22 cellular contexts compared by ENCODE assay signal in the genomic region with DNA sequence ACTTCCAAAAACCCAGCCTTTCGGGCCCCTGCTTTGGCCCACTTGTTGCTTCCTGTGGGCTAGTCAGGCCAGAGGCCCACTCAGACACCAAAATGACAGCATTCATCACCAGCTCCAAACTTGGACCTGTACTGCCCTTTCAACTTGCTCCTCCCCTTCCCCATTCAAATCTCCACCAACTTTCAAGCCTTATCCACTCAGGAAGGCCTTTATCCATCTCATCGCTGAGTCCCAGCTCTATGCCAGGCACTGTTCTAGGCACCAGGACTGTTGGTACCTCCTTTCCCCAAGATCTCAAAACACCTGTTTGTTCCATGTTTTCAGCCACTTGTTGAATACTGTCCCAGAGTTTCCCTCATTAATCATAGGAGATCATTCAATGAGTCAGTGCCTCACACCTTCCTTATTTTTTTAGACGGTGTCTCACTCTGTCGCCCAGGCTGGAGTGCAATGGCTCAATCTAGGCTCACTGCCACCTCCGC.
"Had no signal": no experiment of that assay in that cellular context is flagged by ENCODE, and none has a peak within 500 bp of the region (broad histone marks: within the 10 kb centered on the region; RNA-seq: fewer than 3 reads in every experiment).

No MANE protein-coding gene starts in this region.

- H3K4me1 Mint-ChIP-seq: mesothelial cell of epicardium, naive B cell had no signal

- H3K27me3 ChIP-seq: colonic mucosa, esophagus muscularis mucosa, foreskin keratinocyte, left lung had no signal

- H3K36me3 Mint-ChIP-seq: mesothelial cell of epicardium, naive B cell had no signal

- H3K4me3 ChIP-seq: colonic mucosa, esophagus muscularis mucosa, gastroesophageal sphincter, heart right ventricle, left lung, lower lobe of right lung, mucosa of descending colon had no signal

- FAIRE-seq: endothelial cell of umbilical vein, frontal cortex, islet of Langerhans, keratinocyte had no signal

- ATAC-seq: effector memory CD8-positive, alpha-beta T cell; foreskin keratinocyte; gastroesophageal sphincter; heart right ventricle; left cardiac atrium; left lung; left ventricle myocardium superior; lower lobe of right lung; mucosa of descending colon had no signal

- H3K27ac ChIP-seq: colonic mucosa, esophagus muscularis mucosa, foreskin keratinocyte, gastroesophageal sphincter, heart right ventricle, left lung, lower lobe of right lung had no signal

- H3K9me3 ChIP-seq: colonic mucosa, lower lobe of right lung, mucosa of descending colon had no signal

- H3K4me1 ChIP-seq: colonic mucosa, esophagus muscularis mucosa, foreskin keratinocyte, gastroesophageal sphincter, heart right ventricle, left lung, lower lobe of right lung had no signal

- H3K27me3 Mint-ChIP-seq: dendritic cell treated with granulocyte-macrophage colony-stimulating factor and Interleukin-4, amounts not matched to agents 40 ng/mL and 50 ng/mL, for 4 days; naive B cell had no signal

- H3K4me3 Mint-ChIP-seq: dendritic cell treated with granulocyte-macrophage colony-stimulating factor and Interleukin-4, amounts not matched to agents 40 ng/mL and 50 ng/mL, for 4 days; effector memory CD8-positive, alpha-beta T cell; mesothelial cell of epicardium had no signal

- DNase-seq: colonic mucosa; cortex of kidney; effector CD8-positive, alpha-beta T cell; effector memory CD8-positive, alpha-beta T cell; foreskin keratinocyte; heart right ventricle; hippocampal formation; left cardiac atrium; left lung; left ventricle myocardium superior; lower lobe of right lung; mesenchymal stem cell; mucosa of descending colon; naive B cell had no signal

- H3K27ac Mint-ChIP-seq: dendritic cell treated with granulocyte-macrophage colony-stimulating factor and Interleukin-4, amounts not matched to agents 40 ng/mL and 50 ng/mL, for 4 days; effector memory CD8-positive, alpha-beta T cell; mesothelial cell of epicardium; naive B cell had no signal

- H3K36me3 ChIP-seq: colonic mucosa, esophagus muscularis mucosa, gastroesophageal sphincter, heart right ventricle, left lung, lower lobe of right lung had no signal
